ENCODE assay signal across 9 cellular contexts in genomic region chr11:9569588-9570164, GRCh38. TPM values are rescaled to one million over a fixed set of nuclear protein-coding genes. Genes with fewer than 3 reads are reported as not detected.
DNase-seq lines count a peak whose midpoint lies in the region; ATAC-seq and TF ChIP-seq lines count a peak whose summit lies in the region.
"Had no signal": no experiment of that assay in that cellular context is flagged by ENCODE, and none has a peak within 500 bp of the region (broad histone marks: within the 10 kb centered on the region; RNA-seq: fewer than 3 reads in every experiment).

No MANE protein-coding gene starts in this region.

- H3K79me2 ChIP-seq in PC-9 (ENCODE audit: low read depth) (peaks cover 9% of the 10 kb centered on the region), trophoblast cell (ENCODE audit: control insufficient read depth, insufficient read depth, low read length, poor library complexity) (peaks cover 18% of the 10 kb centered on the region)

- H3K4me3 ChIP-seq in PC-9 (peak overlapping the region; percentile 40; the same call in 1 of the 2 replicates), esophagus squamous epithelium (peak overlapping the region in 3 of 4 donors; percentile 18 to 44 (median 22)), trophoblast cell (ENCODE audit: low read depth, low read length) (no peak overlapping the region)

- H3K4me2 ChIP-seq in PC-9 (peak overlapping the region; percentile 72), trophoblast cell (ENCODE audit: low read length) (peak overlapping the region; percentile 49)

- peak overlapping the region; percentile 22 for H3K4ac ChIP-seq in trophoblast cell (ENCODE audit: low read depth, low read length)

- H3K4me1 ChIP-seq in PC-9 (replicated peaks; ENCODE audit: insufficient read depth) (peaks cover 71% of the 10 kb centered on the region), esophagus squamous epithelium (peaks cover 28 to 78% (median 58%) of the 10 kb centered on the region in 3 donors), trophoblast cell (ENCODE audit: control insufficient read depth in 1 of 2, insufficient read depth in 2 of 2, low read length in 2 of 2) (peaks cover 15 to 23% of the 10 kb centered on the region in 2 experiments)

- H3K36me3 ChIP-seq in PC-9 (ENCODE audit: low read depth): no peaks in the 10 kb centered on the region
- no peaks in the 10 kb centered on the region for H3K36me3 ChIP-seq in esophagus squamous epithelium
- H3K36me3 ChIP-seq in trophoblast cell (ENCODE audit: control insufficient read depth in 1 of 2, insufficient read depth in 2 of 2, low read length in 2 of 2): no peaks in the 10 kb centered on the region

- ATAC-seq in stimulated activated naive CD8-positive, alpha-beta T cell treated with anti-CD3 and anti-CD28 coated beads, Interleukin-15, amount 100 ng/mL, for 72 hours: no peak

- H4K20me1 ChIP-seq in PC-9 (ENCODE audit: insufficient read depth): no peaks in the 10 kb centered on the region

- H2AFZ ChIP-seq in PC-9 (no peak overlapping the region), trophoblast cell (ENCODE audit: insufficient read depth, low read length, poor library complexity) (peak overlapping the region; percentile 48)

- H3K27ac ChIP-seq in C4-2B (peak overlapping the region; percentile 86), PC-9 (peak overlapping the region; percentile 98), esophagus squamous epithelium (peak overlapping the region; percentile 92 to 99 (median 98)), trophoblast cell (ENCODE audit: low read depth, low read length) (peak overlapping the region; percentile 95)

- H3K9ac ChIP-seq in trophoblast cell (ENCODE audit: low read length): no peak overlapping the region

- no peak overlapping the region for H3K4me3 Mint-ChIP-seq in stimulated activated naive CD8-positive, alpha-beta T cell treated with anti-CD3 and anti-CD28 coated beads, Interleukin-15, amount 100 ng/mL, for 72 hours

- peak overlapping the region; percentile 44 for H3K14ac ChIP-seq in trophoblast cell (ENCODE audit: low read length)

- peaks cover 58% of the 10 kb centered on the region for H3F3A ChIP-seq in PC-9 (ENCODE audit: insufficient read depth, low read depth)

- H3K9me3 ChIP-seq in PC-9 (ENCODE audit: insufficient read depth, low read depth) (no peaks in the 10 kb centered on the region), esophagus squamous epithelium (no peaks in the 10 kb centered on the region), trophoblast cell (ENCODE audit: insufficient read depth, low read depth, low read length) (no peaks in the 10 kb centered on the region)

- H3K9me3 Mint-ChIP-seq in stimulated activated naive CD8-positive, alpha-beta T cell treated with anti-CD3 and anti-CD28 coated beads, Interleukin-15, amount 100 ng/mL, for 72 hours: no peaks in the 10 kb centered on the region

- H3K79me1 ChIP-seq in trophoblast cell (ENCODE audit: low read length): peaks cover 55% of the 10 kb centered on the region

- intact Hi-C loops in PC-9 (cut with micrococcal nuclease; ENCODE audit: unreplicated experiment) (loop anchor here (2.0 to 5.0 kb wide), 3 partner anchors 62 to 207 kb away; partner anchors contain the start of gene ZNF143), esophagus squamous epithelium (cut with DNase I) (no loop called here)

- peak overlapping the region; percentile 80 for H2BK12ac ChIP-seq in trophoblast cell (ENCODE audit: low read length)

- peak overlapping the region; percentile 65 for H2BK120ac ChIP-seq in trophoblast cell (ENCODE audit: insufficient read depth, low read length, poor library complexity)

- H2BK5ac ChIP-seq in trophoblast cell (ENCODE audit: low read depth, low read length, poor library complexity): peak overlapping the region; percentile 96

- H3K9me2 ChIP-seq in PC-9 (ENCODE audit: insufficient read depth): no peaks in the 10 kb centered on the region

- H3K27ac Mint-ChIP-seq in stimulated activated naive CD8-positive, alpha-beta T cell treated with anti-CD3 and anti-CD28 coated beads, Interleukin-15, amount 100 ng/mL, for 72 hours: no peak overlapping the region

- no TSS peak for BruUV-seq in PC-9 (replicated peaks; lab: Mats Ljungman, UMichigan)

- no peaks in the 10 kb centered on the region for H3K27me3 ChIP-seq in PC-9 (ENCODE audit: insufficient read depth, low read depth)
- no peaks in the 10 kb centered on the region for H3K27me3 ChIP-seq in esophagus squamous epithelium
- no peaks in the 10 kb centered on the region for H3K27me3 ChIP-seq in trophoblast cell (ENCODE audit: insufficient read depth, low read length)

- TF ChIP-seq CTCF in C4-2B (conservative IDR thresholded peaks at IDR 0.05): no peak
- TF ChIP-seq CTCF in PC-9 (conservative IDR thresholded peaks at IDR 0.05): no peak
- TF ChIP-seq CTCF in esophagus squamous epithelium (IDR thresholded peaks at IDR 0.05): no peak

- 51 to 65% methylated on average over 5 of the region's 5 CpGs for WGBS in esophagus squamous epithelium, 2 donors
- no CpG with 5 or more reads among the region's 5 CpGs for WGBS in trophoblast cell (ENCODE audit: extremely low coverage, insufficient coverage, insufficient read length)

- DNase-seq in PC-9 (no peak), esophagus squamous epithelium (lab: John Stamatoyannopoulos, UW) (no peak), trophoblast cell (no peak), NCI-H748 treated with DMSO at 0.1 percent for 48 hours (lab: John Stamatoyannopoulos, UW) (no peak), COR-L47 (lab: John Stamatoyannopoulos, UW) (no peak), DMS153 treated with DMSO at 0.1 percent for 48 hours (lab: John Stamatoyannopoulos, UW; ENCODE audit: unreplicated experiment) (no peak)
- no peak for DNase-seq in stimulated activated naive CD8-positive, alpha-beta T cell treated with anti-CD3 and anti-CD28 coated beads, Interleukin-15, amount 100 ng/mL, for 72 hours
- DNase-seq: NCI-H446 treated with DMSO at 0.1 percent for 48 hours had no signal

- peak overlapping the region; percentile 80 for H3K18ac ChIP-seq in trophoblast cell (ENCODE audit: low read length)

- POLR2A ChIA-PET in PC-9 (lab: Charles Lee; ENCODE audit: unreplicated experiment): interaction anchor here (0.6 to 1.3 kb wide), 4 partner anchors 44 to 834 kb away, joined by 3 to 14 read pairs (median 8); partner anchors contain the start of gene ZNF143

- peaks cover 39% of the 10 kb centered on the region for H3K27me3 Mint-ChIP-seq in stimulated activated naive CD8-positive, alpha-beta T cell treated with anti-CD3 and anti-CD28 coated beads, Interleukin-15, amount 100 ng/mL, for 72 hours

- TF ChIP-seq POLR2A in esophagus squamous epithelium (IDR thresholded peaks at IDR 0.05): no peak

- CTCF ChIA-PET in PC-9 (lab: Charles Lee): no interaction called here

- no peak overlapping the region for H4K12ac ChIP-seq in trophoblast cell (ENCODE audit: low read depth, low read length)

- no peak overlapping the region for H3K23ac ChIP-seq in trophoblast cell (ENCODE audit: low read length)

- peaks cover 33% of the 10 kb centered on the region for H3K4me1 Mint-ChIP-seq in stimulated activated naive CD8-positive, alpha-beta T cell treated with anti-CD3 and anti-CD28 coated beads, Interleukin-15, amount 100 ng/mL, for 72 hours

- H4K8ac ChIP-seq in trophoblast cell (ENCODE audit: low read depth, low read length): peak overlapping the region; percentile 72

- peak overlapping the region; percentile 60 for H2AK5ac ChIP-seq in trophoblast cell (ENCODE audit: low read length)

- peak overlapping the region; percentile 70 for H4K91ac ChIP-seq in trophoblast cell (ENCODE audit: low read depth, low read length)

RNA-seq across cellular contexts. Expression of gene WEE1, which starts 3.8 kb away (rescaled TPM):
- 32.2 and 37.1 TPM in 2 replicates for total RNA-seq in PC-9 (2021)
- total RNA-seq in esophagus squamous epithelium: 10 to 100 TPM; 20.1 to 38.7 (median 36.5) TPM
- 84.5 and 89.9 TPM in 2 replicates for polyA plus RNA-seq in trophoblast cell (2013)
